25 cellular contexts compared by ENCODE assay signal in genomic region chr3:122606330-122606729, GRCh38. TPM values are rescaled to one million over a fixed set of nuclear protein-coding genes. Genes with fewer than 3 reads are reported as not detected.
DNase-seq lines count a peak whose midpoint lies in the region; ATAC-seq, FAIRE-seq and TF ChIP-seq lines count a peak whose summit lies in the region.
"Had no signal": no experiment of that assay in that cellular context is flagged by ENCODE, and none has a peak within 500 bp of the region (broad histone marks: within the 10 kb centered on the region; RNA-seq: fewer than 3 reads in every experiment).

No MANE protein-coding gene starts in this region.

- 0 out of 2 replicates have a peak, but pooled peaks cover 7% of the 10 kb centered on the region for H3K9me2 ChIP-seq in GM23338 (ENCODE audit: insufficient read depth)
- H3K9me2 ChIP-seq: SK-N-SH had no signal

- POLR2A ChIA-PET in H1 (lab: Charles Lee; ENCODE audit: partially characterized antibody), result no interaction called here

- H3K4me1 Mint-ChIP-seq in CD4-positive, CD25-positive, alpha-beta regulatory T cell, result peaks cover 13 to 34% (median 23%) of the 10 kb centered on the region in 4 donors
- H3K4me1 Mint-ChIP-seq in GM23338, result peaks cover 5% of the 10 kb centered on the region; the same call in 2 of the 3 replicates

- H3K23ac ChIP-seq in H1 (ENCODE audit: insufficient read length) (no peak overlapping the region), neuronal stem cell (ENCODE audit: low read depth, low read length, poor library complexity) (no peak overlapping the region)

- no peaks in the 10 kb centered on the region for H3K27me3 Mint-ChIP-seq in CD4-positive, CD25-positive, alpha-beta regulatory T cell
- H3K27me3 Mint-ChIP-seq in GM23338 (ENCODE audit: insufficient read depth, low read depth, poor library complexity), result no peaks in the 10 kb centered on the region

- H3K27me3 ChIP-seq in CD4-positive, CD25-positive, alpha-beta regulatory T cell (ENCODE audit: control insufficient read depth, insufficient read depth, low read length), result no peaks in the 10 kb centered on the region
- H3K27me3 ChIP-seq in GM23338 (ENCODE audit: insufficient read depth), result no peaks in the 10 kb centered on the region
- H3K27me3 ChIP-seq in H1 (replicated peaks in 1 of 4; ENCODE audit: control insufficient read depth in 3 of 4, extremely low read depth in 1 of 4, insufficient read depth in 3 of 4, low read length in 3 of 4), result no peaks in the 10 kb centered on the region
- H3K27me3 ChIP-seq in neuronal stem cell (ENCODE audit: control insufficient read depth in 3 of 3, insufficient read depth in 3 of 3, low read depth in 1 of 3, low read length in 3 of 3), result peaks cover 0 to 16% (median 0%) of the 10 kb centered on the region in 3 experiments
- H3K27me3 ChIP-seq: MG63 had no signal

- ATAC-seq in CD4-positive, CD25-positive, alpha-beta regulatory T cell (ENCODE audit: low read depth in 2 of 2), result no peak
- ATAC-seq in GM23338 (peak; percentile 44; the same call in 2 of the 3 replicates), HG03342 (IDR thresholded peaks at IDR 0.05; ENCODE audit: unreplicated experiment) (no peak)
- ATAC-seq: PC-3 had no signal

- H3K79me1 ChIP-seq in H1 (ENCODE audit: low read depth, low read length) (no peaks in the 10 kb centered on the region), neuronal stem cell (ENCODE audit: low read depth, low read length) (no peaks in the 10 kb centered on the region)

- H3K14ac ChIP-seq in H1 (ENCODE audit: insufficient read length) (no peak overlapping the region), neuronal stem cell (ENCODE audit: low read length) (no peak overlapping the region)

- H3K18ac ChIP-seq in H1 (ENCODE audit: extremely low read depth, low read length) (no peak overlapping the region), neuronal stem cell (ENCODE audit: low read length) (no peak overlapping the region)

- no peak overlapping the region for H2BK20ac ChIP-seq in H1 (ENCODE audit: low read length)

- no peak overlapping the region for H3K4ac ChIP-seq in H1 (replicated peaks; ENCODE audit: insufficient read length, low read depth, low read length)
- no peak overlapping the region for H3K4ac ChIP-seq in neuronal stem cell (ENCODE audit: low read length)

- peak overlapping the region; percentile 82; the same call in 1 of the 2 replicates for H2AFZ ChIP-seq in GM23338
- H2AFZ ChIP-seq in H1 (ENCODE audit: low read length), result peak overlapping the region; percentile 6; the same call in 1 of the 2 replicates
- peak overlapping the region; percentile 23 for H2AFZ ChIP-seq in neuronal stem cell (ENCODE audit: low read length)
- H2AFZ ChIP-seq: GM23248 had no signal

- H2BK12ac ChIP-seq in H1 (ENCODE audit: low read depth, low read length) (no peak overlapping the region), neuronal stem cell (ENCODE audit: low read length) (no peak overlapping the region)

- peaks cover 26% of the 10 kb centered on the region for H3K36me3 ChIP-seq in CD4-positive, CD25-positive, alpha-beta regulatory T cell (ENCODE audit: control insufficient read depth, insufficient read depth, low read length)
- no peaks in the 10 kb centered on the region for H3K36me3 ChIP-seq in GM23338 (ENCODE audit: insufficient read depth)
- no peaks in the 10 kb centered on the region for H3K36me3 ChIP-seq in H1 (ENCODE audit: control insufficient read depth in 2 of 4, insufficient read depth in 4 of 4, low read length in 3 of 4)
- no peaks in the 10 kb centered on the region for H3K36me3 ChIP-seq in neuronal stem cell (replicated peaks in 1 of 2; ENCODE audit: control insufficient read depth in 2 of 2, insufficient read depth in 2 of 2, low read length in 2 of 2)
- H3K36me3 ChIP-seq: HAP-1, MG63 had no signal

- H4K8ac ChIP-seq in H1 (ENCODE audit: extremely low read depth, insufficient read depth, low read length) (no peak overlapping the region; the same call in 1 of the 2 replicates), neuronal stem cell (ENCODE audit: low read depth, low read length) (no peak overlapping the region)

- no peak for DNase-seq in CD4-positive, CD25-positive, alpha-beta regulatory T cell
- DNase-seq in GM23338 (ENCODE audit: low spot score) (no peak), H1 (ENCODE audit: low read depth in 1 of 2, low spot score in 2 of 2) (no peak), neuronal stem cell (ENCODE audit: low spot score) (no peak), D721Med (ENCODE audit: insufficient read length, low spot score) (no peak), NCI-H2171 treated with DMSO at 0.1 percent for 48 hours (lab: John Stamatoyannopoulos, UW) (no peak)
- DNase-seq: DMS53, GM23248, HFFc6, KBM-7, MG63, NCI-H1105 treated with DMSO at 0.1 percent for 48 hours, NCI-H146, NCI-H2029, NCI-H345, NCI-H510A treated with DMSO at 0.1 percent for 48 hours, PC-3, SK-N-SH had no signal

- no peaks in the 10 kb centered on the region for H3K9me3 Mint-ChIP-seq in CD4-positive, CD25-positive, alpha-beta regulatory T cell
- H3K9me3 Mint-ChIP-seq in GM23338, result no peaks in the 10 kb centered on the region
- H3K9me3 Mint-ChIP-seq: HFFc6 had no signal

- TF ChIP-seq POLR2A in H1 (IDR thresholded peaks at IDR 0.05; ENCODE audit: control extremely low read depth in 1 of 2, low read depth in 2 of 2, low read length in 2 of 2), result no peak

- TF ChIP-seq RAD21 in H1 (IDR thresholded peaks at IDR 0.05 in 1 of 2, conservative IDR thresholded peaks at IDR 0.05 in 1 of 2; ENCODE audit: low read depth in 2 of 2, low read length in 2 of 2), result no peak

- no peak overlapping the region for H4K91ac ChIP-seq in H1 (replicated peaks; ENCODE audit: insufficient read length, low read length)
- no peak overlapping the region for H4K91ac ChIP-seq in neuronal stem cell (ENCODE audit: low read depth, low read length, poor library complexity)

- H2AK5ac ChIP-seq in H1 (ENCODE audit: low read depth, low read length) (no peak overlapping the region), neuronal stem cell (ENCODE audit: low read depth, low read length) (no peak overlapping the region)

- H3K4me3 Mint-ChIP-seq in CD4-positive, CD25-positive, alpha-beta regulatory T cell, result no peak overlapping the region
- H3K4me3 Mint-ChIP-seq in GM23338, result no peak overlapping the region
- H3K4me3 Mint-ChIP-seq: HFFc6 had no signal

- H2BK120ac ChIP-seq in H1 (replicated peaks; ENCODE audit: low read depth, low read length) (no peak overlapping the region), neuronal stem cell (ENCODE audit: low read depth, low read length) (no peak overlapping the region)

- H4K5ac ChIP-seq in H1 (ENCODE audit: insufficient read length, low read depth, low read length), result no peak overlapping the region

- H4K20me1 ChIP-seq in GM23338 (replicated peaks; ENCODE audit: insufficient read depth) (no peaks in the 10 kb centered on the region), H1 (replicated peaks in 1 of 2; ENCODE audit: control insufficient read depth in 1 of 2, insufficient read depth in 2 of 2, low read length in 2 of 2) (no peaks in the 10 kb centered on the region)

- FAIRE-seq in H1 (lab: Jason Lieb, UNC) (no peak), D721Med (lab: Jason Lieb, UNC) (no peak)
- FAIRE-seq: GM18507 had no signal

- no peaks in the 10 kb centered on the region for H3K79me2 ChIP-seq in GM23338 (replicated peaks; ENCODE audit: insufficient read depth)
- no peaks in the 10 kb centered on the region for H3K79me2 ChIP-seq in H1 (ENCODE audit: control insufficient read depth in 1 of 2, insufficient read depth in 2 of 2, low read length in 2 of 2)

- no peak overlapping the region for H3K27ac ChIP-seq in CD4-positive, CD25-positive, alpha-beta regulatory T cell (ENCODE audit: insufficient read depth, low read length, poor library complexity, severe bottlenecking)
- H3K27ac ChIP-seq in GM23338 (ENCODE audit: low read depth), result no peak overlapping the region
- no peak overlapping the region for H3K27ac ChIP-seq in H1 (ENCODE audit: low read depth, low read length)
- H3K27ac ChIP-seq in neuronal stem cell (replicated peaks; ENCODE audit: low read length), result no peak overlapping the region
- H3K27ac ChIP-seq: C4-2B, GM23248 had no signal

- no peak overlapping the region for H3K9ac ChIP-seq in H1 (replicated peaks in 1 of 4; ENCODE audit: extremely low read depth in 1 of 4, low read depth in 3 of 4, low read length in 3 of 4)
- H3K9ac ChIP-seq in neuronal stem cell (ENCODE audit: low read depth, low read length, poor library complexity), result no peak overlapping the region
- H3K9ac ChIP-seq: GM23248, SK-N-SH had no signal

- TF ChIP-seq CTCF in GM23338 (conservative IDR thresholded peaks at IDR 0.05; ENCODE audit: low read depth in 2 of 2) (no peak), H1 (IDR thresholded peaks at IDR 0.05; ENCODE audit: control extremely low read depth in 1 of 3, insufficient read depth in 1 of 3, low read depth in 1 of 3, low read length in 3 of 3) (no peak), D721Med (IDR thresholded peaks at IDR 0.05; ENCODE audit: insufficient read depth, missing control alignments) (no peak)

- no peak overlapping the region for H3K4me3 ChIP-seq in CD4-positive, CD25-positive, alpha-beta regulatory T cell (ENCODE audit: low read depth, low read length)
- H3K4me3 ChIP-seq in GM23338 (no peak overlapping the region), H1 (ENCODE audit: extremely low read depth in 1 of 4, insufficient read depth in 2 of 4, low read depth in 3 of 4, low read length in 4 of 4) (no peak overlapping the region), neuronal stem cell (ENCODE audit: low read length in 2 of 2) (no peak overlapping the region)
- H3K4me3 ChIP-seq: GM23248, HAP-1, MG63 had no signal

- WGBS in H1 (ENCODE audit: extremely low coverage in 1 of 2, insufficient coverage in 1 of 2, insufficient read length in 1 of 2, insufficient replicate concordance in 2 of 2, low coverage in 1 of 2, low lambda C conversion rate in 2 of 2, missing lambda C conversion rate in 1 of 2), 2 experiments, result 91% methylated on average over 4 of the region's 4 CpGs; no CpG with 5 or more reads in 1 of the 2 experiments
- no CpG with 5 or more reads among the region's 4 CpGs for WGBS in neuronal stem cell (ENCODE audit: extremely low coverage in 2 of 2, insufficient read length in 2 of 2, insufficient replicate concordance in 1 of 2), 2 donors

- H2BK5ac ChIP-seq in H1 (ENCODE audit: low read depth, low read length), result no peak overlapping the region
- no peak overlapping the region for H2BK5ac ChIP-seq in neuronal stem cell (ENCODE audit: low read length)

- H2BK15ac ChIP-seq in H1 (ENCODE audit: low read length) (no peak overlapping the region), neuronal stem cell (ENCODE audit: low read length) (no peak overlapping the region)

- H3K36me3 Mint-ChIP-seq in CD4-positive, CD25-positive, alpha-beta regulatory T cell, result peaks cover 59% of the 10 kb centered on the region
- H3K36me3 Mint-ChIP-seq in GM23338 (ENCODE audit: low read depth), result no peaks in the 10 kb centered on the region

- CTCF ChIA-PET in H1 (lab: Charles Lee; ENCODE audit: partially characterized antibody), result interaction anchor here (1.0 kb wide), 1 partner anchor 74 kb away, joined by 3 read pairs; the partner anchor contains the start of gene PARP14

- no peak for TF ChIP-seq EP300 in H1 (IDR thresholded peaks at IDR 0.05; ENCODE audit: borderline replicate concordance in 1 of 2, low read depth in 2 of 2, low read length in 2 of 2)

- no peaks in the 10 kb centered on the region for H3K23me2 ChIP-seq in H1 (ENCODE audit: low read depth, low read length)

- H3K9me3 ChIP-seq in CD4-positive, CD25-positive, alpha-beta regulatory T cell (ENCODE audit: control insufficient read depth in 2 of 2, low read length in 2 of 2), result no peaks in the 10 kb centered on the region
- no peaks in the 10 kb centered on the region for H3K9me3 ChIP-seq in H1 (ENCODE audit: insufficient read depth in 2 of 2, low read depth in 1 of 2, low read length in 1 of 2)
- H3K9me3 ChIP-seq in neuronal stem cell (replicated peaks in 1 of 2; ENCODE audit: control insufficient read depth in 2 of 2, insufficient read depth in 1 of 2, low read depth in 1 of 2, low read length in 2 of 2), result no peaks in the 10 kb centered on the region
- H3K9me3 ChIP-seq: HAP-1, SK-N-SH had no signal

- no peak overlapping the region for H3K56ac ChIP-seq in H1 (replicated peaks; ENCODE audit: insufficient read length, low read depth, low read length)

- H3K27ac Mint-ChIP-seq in CD4-positive, CD25-positive, alpha-beta regulatory T cell, result peak overlapping the region in 2 of 3 donors; percentile 1 to 66
- no peak overlapping the region for H3K27ac Mint-ChIP-seq in GM23338
- H3K27ac Mint-ChIP-seq: HFFc6 had no signal

- H3K4me1 ChIP-seq in CD4-positive, CD25-positive, alpha-beta regulatory T cell (ENCODE audit: control insufficient read depth, insufficient read depth, low read length, poor library complexity, severe bottlenecking), result peaks cover 7% of the 10 kb centered on the region
- H3K4me1 ChIP-seq in GM23338 (ENCODE audit: insufficient read depth) (peaks cover 6% of the 10 kb centered on the region; the same call in 1 of the 2 replicates), H1 (replicated peaks in 1 of 4; ENCODE audit: control insufficient read depth in 3 of 4, insufficient read depth in 4 of 4, low read length in 3 of 4) (peaks cover 0 to 7% (median 0%) of the 10 kb centered on the region in 4 experiments; a peak in 1 of 7 replicates), neuronal stem cell (ENCODE audit: control insufficient read depth in 2 of 2, insufficient read depth in 1 of 2, low read depth in 1 of 2, low read length in 2 of 2) (no peaks in the 10 kb centered on the region)
- H3K4me1 ChIP-seq: HAP-1 had no signal

- no peaks in the 10 kb centered on the region for H3F3A ChIP-seq in GM23338 (replicated peaks; ENCODE audit: low read depth)

- H3K4me2 ChIP-seq in GM23338 (no peak overlapping the region; the same call in 1 of the 2 replicates), H1 (ENCODE audit: insufficient read depth in 1 of 2, low read depth in 2 of 2, low read length in 2 of 2) (no peak overlapping the region), neuronal stem cell (ENCODE audit: insufficient read depth, low read length, poor library complexity, severe bottlenecking) (no peak overlapping the region)
- H3K4me2 ChIP-seq: SK-N-SH had no signal

RNA-seq across cellular contexts. Expression of gene PARP15, which starts 28.9 kb away (rescaled TPM):
- total RNA-seq in CD4-positive, CD25-positive, alpha-beta regulatory T cell, result 87.0 TPM
- polyA plus RNA-seq in CD4-positive, CD25-positive, alpha-beta regulatory T cell, result 10 to 100 TPM in 1 of 4 donors, 1 to 10 TPM in 3; 5.2 to 10.7 (median 7.6) TPM
- 0.12 and 0.87 TPM in 2 replicates for total RNA-seq in GM23338 (2014; rRNA removed; shearing (Covaris generic))
- polyA plus RNA-seq in GM23338 (2016; fragmentation: Nextera tagmentation; extraction: Ambion mirVana) (0.17 and 0.39 TPM in 2 replicates), H1 (2011; rRNA removed) (0.33 and 0.45 TPM in 2 replicates)
- total RNA-seq in H1 (2021; fragmentation: NEBNext Ultra II Directional; extraction: Animal tissue kit (Norgen Biotek cat#: 25700)), result 0.21 and 0.37 TPM in 2 replicates
- polyA plus RNA-seq in H1 (2011; cell fraction: cytosol; rRNA removed), result 0.37 TPM
- polyA plus RNA-seq in H1 (2011; cell fraction: nucleus; rRNA removed), result 0.23 TPM
- polyA plus RNA-seq in H1 (2012, experiment 1 of 2), result 0.20 to 0.32 TPM (median 0.27 TPM) in 4 replicates
- not detected for polyA plus RNA-seq in H1 (2012, experiment 2 of 2)
- 0.55 TPM for polyA plus RNA-seq in H1 (2013, experiment 1 of 2)
- polyA plus RNA-seq in H1 (2013, experiment 2 of 2), result 0.46 TPM
- 0.27 and 0.38 TPM in 2 replicates for polyA minus RNA-seq in H1 (2011; rRNA and poly(A)+ RNA removed)
- 0.22 TPM for polyA minus RNA-seq in H1 (2011; cell fraction: cytosol; rRNA and poly(A)+ RNA removed)
- polyA minus RNA-seq in H1 (2011; cell fraction: nucleus; rRNA and poly(A)+ RNA removed), result 0.90 TPM
- 0.06 TPM for polyA plus RNA-seq in neuronal stem cell (2013, experiment 1 of 2)
- polyA plus RNA-seq in neuronal stem cell (2013, experiment 2 of 2), result 0.04 TPM
- total RNA-seq: A673, G401, HFFc6, LHCN-M2, PC-3 had no signal
- polyA plus RNA-seq: SK-N-SH had no signal

RNA-seq across cellular contexts. Expression of gene DTX3L, which starts 42.2 kb away (rescaled TPM):
- total RNA-seq in CD4-positive, CD25-positive, alpha-beta regulatory T cell, result 48.0 TPM
- polyA plus RNA-seq in CD4-positive, CD25-positive, alpha-beta regulatory T cell, result 10 to 100 TPM; 25.9 to 32.8 (median 29.2) TPM
- 6.8 TPM in 2 replicates for total RNA-seq in GM23338 (2014; rRNA removed; shearing (Covaris generic))
- 1.8 and 2.1 TPM in 2 replicates for polyA plus RNA-seq in GM23338 (2016; fragmentation: Nextera tagmentation; extraction: Ambion mirVana)
- 8.4 and 11.3 TPM in 2 replicates for total RNA-seq in H1 (2021; fragmentation: NEBNext Ultra II Directional; extraction: Animal tissue kit (Norgen Biotek cat#: 25700))
- 1.7 and 1.9 TPM in 2 replicates for polyA plus RNA-seq in H1 (2011; rRNA removed)
- 2.1 TPM for polyA plus RNA-seq in H1 (2011; cell fraction: cytosol; rRNA removed)
- polyA plus RNA-seq in H1 (2011; cell fraction: nucleus; rRNA removed), result 0.94 TPM
- polyA plus RNA-seq in H1 (2012, experiment 1 of 2), result 3.3 to 4.2 TPM (median 3.7 TPM) in 4 replicates
- 0.38 TPM for polyA plus RNA-seq in H1 (2012, experiment 2 of 2)
- 4.3 TPM for polyA plus RNA-seq in H1 (2013, experiment 1 of 2)
- 4.1 TPM for polyA plus RNA-seq in H1 (2013, experiment 2 of 2)
- 3.3 and 5.2 TPM in 2 replicates for polyA minus RNA-seq in H1 (2011; rRNA and poly(A)+ RNA removed)
- polyA minus RNA-seq in H1 (2011; cell fraction: cytosol; rRNA and poly(A)+ RNA removed), result 4.4 TPM
- 2.2 TPM for polyA minus RNA-seq in H1 (2011; cell fraction: nucleus; rRNA and poly(A)+ RNA removed)
- 1.2 TPM for polyA plus RNA-seq in neuronal stem cell (2013, experiment 1 of 2)
- 1.3 TPM for polyA plus RNA-seq in neuronal stem cell (2013, experiment 2 of 2)

RNA-seq across cellular contexts. Expression of gene PARP9, which starts 42.2 kb away (rescaled TPM):
- total RNA-seq in CD4-positive, CD25-positive, alpha-beta regulatory T cell, result 47.6 TPM
- polyA plus RNA-seq in CD4-positive, CD25-positive, alpha-beta regulatory T cell, result 10 to 100 TPM; 24.2 to 41.9 (median 37.5) TPM
- 2.2 and 3.9 TPM in 2 replicates for total RNA-seq in GM23338 (2014; rRNA removed; shearing (Covaris generic))
- polyA plus RNA-seq in GM23338 (2016; fragmentation: Nextera tagmentation; extraction: Ambion mirVana) (1.8 and 2.1 TPM in 2 replicates), H1 (2011; rRNA removed) (1.9 and 4.5 TPM in 2 replicates)
- total RNA-seq in H1 (2021; fragmentation: NEBNext Ultra II Directional; extraction: Animal tissue kit (Norgen Biotek cat#: 25700)), result 3.4 and 3.7 TPM in 2 replicates
- 3.0 TPM for polyA plus RNA-seq in H1 (2011; cell fraction: cytosol; rRNA removed)
- 1.8 TPM for polyA plus RNA-seq in H1 (2011; cell fraction: nucleus; rRNA removed)
- 2.6 to 4.0 TPM (median 3.0 TPM) in 4 replicates for polyA plus RNA-seq in H1 (2012, experiment 1 of 2)
- 0.42 TPM for polyA plus RNA-seq in H1 (2012, experiment 2 of 2)
- polyA plus RNA-seq in H1 (2013, experiment 1 of 2), result 4.8 TPM
- polyA plus RNA-seq in H1 (2013, experiment 2 of 2), result 4.7 TPM
- 2.4 and 5.0 TPM in 2 replicates for polyA minus RNA-seq in H1 (2011; rRNA and poly(A)+ RNA removed)
- 1.5 TPM for polyA minus RNA-seq in H1 (2011; cell fraction: cytosol; rRNA and poly(A)+ RNA removed)
- polyA minus RNA-seq in H1 (2011; cell fraction: nucleus; rRNA and poly(A)+ RNA removed), result 1.4 TPM
- 0.89 TPM for polyA plus RNA-seq in neuronal stem cell (2013, experiment 1 of 2)
- polyA plus RNA-seq in neuronal stem cell (2013, experiment 2 of 2), result 0.82 TPM

Comparison
In these comparisons a context has a peak if more than half of its experiments do, and no peak if none do; other contexts are left out.
1. H2AFZ ChIP-seq: peak in every context shown above with its lines; median percentile 82 in GM23338; 23 in neuronal stem cell; 6 in H1.
2. RNA of gene PARP15, which starts 28.9 kb away (total RNA-seq): 87.0 TPM in CD4-positive, CD25-positive, alpha-beta regulatory T cell (single experiment); 0.12 to 0.87 TPM in GM23338 and 0.21 to 0.37 TPM in H1; every median in the first group is over 10 times any median in the second.